ENCODE assay signal across 16 cellular contexts in genomic region chr4:164204434-164204833, GRCh38.
DNase-seq lines count a peak whose midpoint lies in the region; ATAC-seq, FAIRE-seq and TF ChIP-seq lines count a peak whose summit lies in the region.
"Had no signal": no experiment of that assay in that cellular context is flagged by ENCODE, and none has a peak within 500 bp of the region (broad histone marks: within the 10 kb centered on the region; RNA-seq: fewer than 3 reads in every experiment).

No MANE protein-coding gene starts in this region.

- no peaks in the 10 kb centered on the region for H3K4me1 ChIP-seq in pancreas
- H3K4me1 ChIP-seq: A549 had no signal

- FAIRE-seq in HTR-8/SVneo (lab: Jason Lieb, UNC), result peak; percentile 54
- no peak for FAIRE-seq in pancreas (lab: Jason Lieb, UNC)
- FAIRE-seq: A549 had no signal

- intact Hi-C loops in pancreas (cut with DNase I), result no loop called here

- no peak for TF ChIP-seq CTCF in pancreas (IDR thresholded peaks at IDR 0.05)

- ATAC-seq in HG03439 (IDR thresholded peaks at IDR 0.05; ENCODE audit: unreplicated experiment) (no peak), pancreas (no peak)
- ATAC-seq: A549 had no signal

- H3K27ac ChIP-seq in pancreas, result no peak overlapping the region
- H3K27ac ChIP-seq: A549, HL-60 had no signal

- no peaks in the 10 kb centered on the region for H3K9me3 ChIP-seq in pancreas
- H3K9me3 ChIP-seq: A549 had no signal

- H3K4me3 ChIP-seq in pancreas, result no peak overlapping the region
- H3K4me3 ChIP-seq: A549 had no signal

- DNase-seq in A172 (ENCODE audit: low spot score) (peak; percentile 91), HTR-8/SVneo (ENCODE audit: insufficient read length, low spot score) (peak; percentile 45), astrocyte of the hippocampus (ENCODE audit: low read depth, low spot score) (peak; percentile 90), iPS-NIHi7 (ENCODE audit: extremely low spot score) (peak; percentile 26), pancreas (no peak), NCI-H510A (lab: John Stamatoyannopoulos, UW) (no peak)
- DNase-seq in central memory CD4-positive, alpha-beta T cell, result no peak
- DNase-seq: amygdala; DMS53; NCI-H1694 treated with DMSO at 0.1 percent for 48 hours; occipital lobe; stimulated activated CD4-positive, alpha-beta T cell treated with anti-CD3 and anti-CD28 coated beads, Interleukin-4, amount 100 ng/mL, for 4 hours; T1000 had no signal

- no peaks in the 10 kb centered on the region for H3K36me3 ChIP-seq in pancreas

- H3K27me3 ChIP-seq in pancreas, result no peaks in the 10 kb centered on the region

Comparison
In these comparisons a context has a peak if more than half of its experiments do, and no peak if none do; other contexts are left out.
1. DNase-seq: peak in A172 (single experiment), HTR-8/SVneo (single experiment), astrocyte of the hippocampus (single experiment) and iPS-NIHi7 (single experiment); none in pancreas (0 of 6), central memory CD4-positive, alpha-beta T cell (single experiment) and NCI-H510A (single experiment).